In the genomic region with DNA sequence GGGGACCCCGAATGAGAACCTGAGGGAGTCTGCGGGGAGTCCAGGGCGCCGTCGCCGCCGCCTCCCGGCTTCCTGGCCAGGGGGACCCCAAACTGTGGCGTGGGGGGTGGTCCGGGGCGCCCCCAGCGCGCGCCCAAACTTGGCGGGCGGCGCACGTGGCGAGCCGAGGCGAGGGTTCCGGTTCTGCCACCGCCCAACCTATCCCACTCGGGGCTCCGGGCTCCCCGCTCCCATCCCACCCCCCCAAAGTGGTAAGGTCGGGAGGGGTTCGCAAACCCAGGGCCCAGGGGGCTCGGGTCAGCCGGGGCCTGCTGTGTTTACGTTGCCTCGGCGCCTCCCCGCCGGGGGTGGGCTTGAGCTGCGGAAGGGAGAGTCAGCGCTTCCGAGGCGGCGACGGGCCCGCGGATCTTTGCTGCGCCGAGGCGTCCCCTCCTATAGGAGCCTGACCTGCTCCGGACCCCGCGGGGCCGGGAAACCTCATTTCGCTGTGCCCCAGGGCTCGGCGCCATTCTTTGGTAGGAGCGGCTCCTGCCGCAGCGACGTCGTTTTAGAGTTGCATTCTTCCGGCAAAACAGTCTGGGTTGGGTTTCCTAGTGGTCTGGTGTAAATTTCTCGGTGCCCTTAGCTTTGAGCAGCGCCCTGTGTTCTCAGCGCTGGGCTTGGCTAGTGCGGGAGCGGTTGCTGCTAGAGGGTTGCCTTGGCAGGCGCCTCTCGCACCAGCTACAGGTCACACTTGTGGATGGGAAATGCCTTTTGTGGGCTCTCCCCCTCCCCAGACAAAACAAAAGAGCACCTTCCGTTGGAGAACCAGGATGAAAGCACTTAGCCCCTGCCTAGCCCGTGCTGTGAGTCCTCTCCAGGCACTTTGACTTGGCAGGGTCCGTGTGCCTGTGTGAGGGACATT, we compare ENCODE assay signal across 1 cellular context.
A peak's percentile ranks its signal among the peaks of the same experiment; 100 is the strongest.
TF ChIP-seq lines count a peak whose summit lies in the region.

No MANE protein-coding gene starts in this region.

TF ChIP-seq in WTC11, 78 proteins besides CTCF, POLR2A, EP300 and RAD21 (continued from another document):
- TF ChIP-seq, protein P1, sequence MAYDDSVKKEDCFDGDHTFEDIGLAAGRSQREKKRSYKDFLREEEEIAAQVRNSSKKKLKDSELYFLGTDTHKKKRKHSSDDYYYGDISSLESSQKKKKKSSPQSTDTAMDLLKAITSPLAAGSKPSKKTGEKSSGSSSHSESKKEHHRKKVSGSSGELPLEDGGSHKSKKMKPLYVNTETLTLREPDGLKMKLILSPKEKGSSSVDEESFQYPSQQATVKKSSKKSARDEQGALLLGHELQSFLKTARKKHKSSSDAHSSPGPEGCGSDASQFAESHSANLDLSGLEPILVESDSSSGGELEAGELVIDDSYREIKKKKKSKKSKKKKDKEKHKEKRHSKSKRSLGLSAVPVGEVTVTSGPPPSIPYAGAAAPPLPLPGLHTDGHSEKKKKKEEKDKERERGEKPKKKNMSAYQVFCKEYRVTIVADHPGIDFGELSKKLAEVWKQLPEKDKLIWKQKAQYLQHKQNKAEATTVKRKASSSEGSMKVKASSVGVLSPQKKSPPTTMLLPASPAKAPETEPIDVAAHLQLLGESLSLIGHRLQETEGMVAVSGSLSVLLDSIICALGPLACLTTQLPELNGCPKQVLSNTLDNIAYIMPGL (CRISPR knock-in tag; IDR thresholded peaks at IDR 0.05) = peak; percentile 77; the same call in 1 of the 2 replicates
- TF ChIP-seq FOXJ3 (CRISPR knock-in tag; IDR thresholded peaks at IDR 0.05; ENCODE audit: borderline replicate concordance) = no peak
- TF ChIP-seq MYBL2 (CRISPR knock-in tag; IDR thresholded peaks at IDR 0.05) = no peak
- no peak for TF ChIP-seq RORB (CRISPR knock-in tag; IDR thresholded peaks at IDR 0.05)
- TF ChIP-seq USF2 (CRISPR knock-in tag; IDR thresholded peaks at IDR 0.05) = no peak
- 0 out of 2 replicates have a peak, but pooled peaks have one; percentile 40 for TF ChIP-seq E2F5 (CRISPR knock-in tag; IDR thresholded peaks at IDR 0.05)
- TF ChIP-seq, protein P2, sequence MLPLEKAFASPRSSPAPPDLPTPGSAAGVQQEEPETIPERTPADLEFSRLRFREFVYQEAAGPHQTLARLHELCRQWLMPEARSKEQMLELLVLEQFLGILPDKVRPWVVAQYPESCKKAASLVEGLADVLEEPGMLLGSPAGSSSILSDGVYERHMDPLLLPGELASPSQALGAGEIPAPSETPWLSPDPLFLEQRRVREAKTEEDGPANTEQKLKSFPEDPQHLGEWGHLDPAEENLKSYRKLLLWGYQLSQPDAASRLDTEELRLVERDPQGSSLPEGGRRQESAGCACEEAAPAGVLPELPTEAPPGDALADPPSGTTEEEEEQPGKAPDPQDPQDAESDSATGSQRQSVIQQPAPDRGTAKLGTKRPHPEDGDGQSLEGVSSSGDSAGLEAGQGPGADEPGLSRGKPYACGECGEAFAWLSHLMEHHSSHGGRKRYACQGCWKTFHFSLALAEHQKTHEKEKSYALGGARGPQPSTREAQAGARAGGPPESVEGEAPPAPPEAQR (CRISPR knock-in tag; IDR thresholded peaks at IDR 0.05) = no peak
- no peak for TF ChIP-seq SMAD3 (CRISPR knock-in tag; IDR thresholded peaks at IDR 0.05; ENCODE audit: borderline replicate concordance)
- no peak for TF ChIP-seq ZNF396 (CRISPR knock-in tag; IDR thresholded peaks at IDR 0.05; ENCODE audit: borderline replicate concordance)
- TF ChIP-seq, protein P3, sequence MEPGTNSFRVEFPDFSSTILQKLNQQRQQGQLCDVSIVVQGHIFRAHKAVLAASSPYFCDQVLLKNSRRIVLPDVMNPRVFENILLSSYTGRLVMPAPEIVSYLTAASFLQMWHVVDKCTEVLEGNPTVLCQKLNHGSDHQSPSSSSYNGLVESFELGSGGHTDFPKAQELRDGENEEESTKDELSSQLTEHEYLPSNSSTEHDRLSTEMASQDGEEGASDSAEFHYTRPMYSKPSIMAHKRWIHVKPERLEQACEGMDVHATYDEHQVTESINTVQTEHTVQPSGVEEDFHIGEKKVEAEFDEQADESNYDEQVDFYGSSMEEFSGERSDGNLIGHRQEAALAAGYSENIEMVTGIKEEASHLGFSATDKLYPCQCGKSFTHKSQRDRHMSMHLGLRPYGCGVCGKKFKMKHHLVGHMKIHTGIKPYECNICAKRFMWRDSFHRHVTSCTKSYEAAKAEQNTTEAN (CRISPR knock-in tag; IDR thresholded peaks at IDR 0.05) = no peak
- 0 out of 2 replicates have a peak, but pooled peaks have one; percentile 11 for TF ChIP-seq USF1 (CRISPR knock-in tag; IDR thresholded peaks at IDR 0.05)
- TF ChIP-seq ZNF263 (CRISPR knock-in tag; IDR thresholded peaks at IDR 0.05; ENCODE audit: low read depth) = no peak
